8 cellular contexts compared by ENCODE assay signal in genomic region chr10:90872648-90873020, GRCh38. TPM values are rescaled to one million over a fixed set of nuclear protein-coding genes. Genes with fewer than 3 reads are reported as not detected.
DNase-seq lines count a peak whose midpoint lies in the region; FAIRE-seq and TF ChIP-seq lines count a peak whose summit lies in the region.

No MANE protein-coding gene starts in this region.

- H3K9me2 ChIP-seq in Karpas-422 (replicated peaks; ENCODE audit: insufficient read depth, low read length) = no peaks in the 10 kb centered on the region

- no peak for FAIRE-seq in D721Med (lab: Jason Lieb, UNC)

- H3K79me2 ChIP-seq in Karpas-422 (ENCODE audit: low read length) = peaks cover 36% of the 10 kb centered on the region

- peak overlapping the region; percentile 85 for H3K27ac Mint-ChIP-seq in Caco-2 (ENCODE audit: unreplicated experiment)

- H3K9ac ChIP-seq in Karpas-422 (ENCODE audit: low read length) = peak overlapping the region; percentile 87

- H3K4me1 ChIP-seq in Caco-2 = peaks cover 6% of the 10 kb centered on the region; the same call in 1 of the 2 replicates
- H3K4me1 ChIP-seq in Karpas-422 (ENCODE audit: low read length) = peaks cover 24% of the 10 kb centered on the region
- H3K4me1 ChIP-seq in neuron (ENCODE audit: insufficient read depth, low read length) = peaks cover 14% of the 10 kb centered on the region

- peak overlapping the region; percentile 71 for H3K4me3 ChIP-seq in Caco-2 (ENCODE audit: low read depth, low read length)
- peak overlapping the region; percentile 91 for H3K4me3 ChIP-seq in Karpas-422 (ENCODE audit: low read length)
- H3K4me3 ChIP-seq in coronary artery = peak overlapping the region; percentile 93
- peak overlapping the region; percentile 86 for H3K4me3 ChIP-seq in neuron (ENCODE audit: low read length)

- H3K4me1 Mint-ChIP-seq in Caco-2 (ENCODE audit: low read depth, unreplicated experiment) = peaks cover 6% of the 10 kb centered on the region

- peak overlapping the region; percentile 75 for H3K4me2 ChIP-seq in Karpas-422 (ENCODE audit: low read depth, low read length, poor library complexity, severe bottlenecking)

- H3K27me3 ChIP-seq in Caco-2 (replicated peaks; ENCODE audit: control insufficient read depth, insufficient read depth, low read length) = no peaks in the 10 kb centered on the region
- H3K27me3 ChIP-seq in Karpas-422 (ENCODE audit: low read length) = no peaks in the 10 kb centered on the region
- H3K27me3 ChIP-seq in neuron (ENCODE audit: insufficient read depth, low read length) = peaks cover 2% of the 10 kb centered on the region

- TF ChIP-seq CTCF in Caco-2 (IDR thresholded peaks at IDR 0.05; ENCODE audit: insufficient read depth in 1 of 2, low read depth in 1 of 2, low read length in 1 of 2, severe bottlenecking in 1 of 2, unreplicated experiment in 1 of 2) (no peak), coronary artery (IDR thresholded peaks at IDR 0.05) (no peak), D721Med (IDR thresholded peaks at IDR 0.05; ENCODE audit: insufficient read depth, missing control alignments) (no peak)

- H2AFZ ChIP-seq in Karpas-422 (ENCODE audit: low read length) (no peak overlapping the region), neuron (ENCODE audit: low read depth, low read length) (no peak overlapping the region)

- H3K36me3 ChIP-seq in Caco-2 (ENCODE audit: control insufficient read depth, insufficient read depth, low read length) = peaks cover 3% of the 10 kb centered on the region; the same call in 1 of the 2 replicates
- H3K36me3 ChIP-seq in Karpas-422 (ENCODE audit: insufficient read depth, low read length) = no peaks in the 10 kb centered on the region; the same call in 1 of the 2 replicates
- peaks cover 22% of the 10 kb centered on the region for H3K36me3 ChIP-seq in neuron (ENCODE audit: insufficient read depth, low read length)

- TSS peak; percentile 55 for BruUV-seq in Caco-2 (replicated peaks; lab: Mats Ljungman, UMichigan)

- H3K4me3 Mint-ChIP-seq in Caco-2 (ENCODE audit: unreplicated experiment) = peak overlapping the region; percentile 96

- peaks cover 3% of the 10 kb centered on the region for H3K27me3 Mint-ChIP-seq in Caco-2 (ENCODE audit: insufficient read depth, unreplicated experiment)

- H3K9me3 ChIP-seq in Caco-2 (peaks cover 8% of the 10 kb centered on the region; the same call in 1 of the 2 replicates), Karpas-422 (ENCODE audit: low read length) (no peaks in the 10 kb centered on the region), neuron (ENCODE audit: low read length) (no peaks in the 10 kb centered on the region)

- no peak for DNase-seq in Caco-2
- DNase-seq in Karpas-422 = no peak
- DNase-seq in coronary artery (ENCODE audit: low spot score) = no peak
- no peak for DNase-seq in kidney tubule cell (ENCODE audit: low spot score)
- DNase-seq in effector CD4-positive, alpha-beta T cell = no peak
- no peak for DNase-seq in HK-2 (ENCODE audit: unreplicated experiment)
- DNase-seq in D721Med (ENCODE audit: insufficient read length, low spot score) = no peak

- H3K36me3 Mint-ChIP-seq in Caco-2 (ENCODE audit: insufficient read depth, unreplicated experiment) = peaks cover 29% of the 10 kb centered on the region

- intact Hi-C loops in Caco-2 (cut with micrococcal nuclease; ENCODE audit: unreplicated experiment) = loop anchor here (10.0 kb wide), 1 partner anchor 352 kb away; the partner anchor contains the start of gene PCGF5

- POLR2A ChIA-PET in Caco-2 (lab: Charles Lee) = no interaction called here

- H4K20me1 ChIP-seq in Karpas-422 (ENCODE audit: insufficient read depth, low read depth, low read length) = no peaks in the 10 kb centered on the region

- CTCF ChIA-PET in Caco-2 (lab: Charles Lee) = interaction anchor here (1.5 kb wide), 1 partner anchor 85 kb away, joined by 4 read pairs; no protein-coding TSS in a partner anchor

- peaks cover 15% of the 10 kb centered on the region for H3K9me3 Mint-ChIP-seq in Caco-2 (ENCODE audit: unreplicated experiment)

- H3K27ac ChIP-seq in Karpas-422 (ENCODE audit: low read length) (no peak overlapping the region), coronary artery (no peak overlapping the region)

RNA-seq across cellular contexts. Expression of gene RPP30, which starts 0.9 kb away (rescaled TPM):
- total RNA-seq in Caco-2 (2022) = 66.5 and 67.6 TPM in 2 replicates
- total RNA-seq in Karpas-422 (2014; rRNA removed; shearing (Covaris generic); ENCODE audit: low replicate concordance) = 18.9 and 23.3 TPM in 2 replicates

RNA-seq across cellular contexts. Expression of gene HTR7, which starts 14.8 kb away (rescaled TPM):
- total RNA-seq in Caco-2 (2022) = not detected in 2 replicates
- total RNA-seq in Karpas-422 (2014; rRNA removed; shearing (Covaris generic); ENCODE audit: low replicate concordance) = 0.26 TPM in 1 of 2 replicates, not detected in the other

RNA-seq across cellular contexts. Expression of gene ANKRD1, which starts 48.3 kb away (rescaled TPM):
- 75.7 and 97.4 TPM in 2 replicates for total RNA-seq in Caco-2 (2022)
- total RNA-seq in Karpas-422 (2014; rRNA removed; shearing (Covaris generic); ENCODE audit: low replicate concordance) = not detected in 2 replicates

Comparison
In these comparisons a context has a peak if more than half of its experiments do, and no peak if none do; other contexts are left out.
1. RNA of gene ANKRD1, which starts 48.3 kb away (total RNA-seq): 75.7 to 97.4 TPM in Caco-2; not detected in Karpas-422; every median in the first group is over 10 times any median in the second.
2. Peak in every context shown above with its lines, with median percentiles within 50 percentile points of each other: H3K4me3 ChIP-seq.